In genomic region chr2:96315400-96316071, GRCh38 we compare ENCODE assay signal across 9 cellular contexts. TPM values are rescaled to one million over a fixed set of nuclear protein-coding genes. Genes with fewer than 3 reads are reported as not detected.
DNase-seq lines count a peak whose midpoint lies in the region; ATAC-seq and TF ChIP-seq lines count a peak whose summit lies in the region.
"Had no signal": no experiment of that assay in that cellular context is flagged by ENCODE, and none has a peak within 500 bp of the region (broad histone marks: within the 10 kb centered on the region; RNA-seq: fewer than 3 reads in every experiment).

No MANE protein-coding gene starts in this region.

- H3K4me3 Mint-ChIP-seq in WTC11: no peak overlapping the region

- POLR2A ChIA-PET in AG04450 (lab: Yijun Ruan, JAX): interaction anchor here (0.5 kb wide), 1 partner anchor 19 kb away, joined by 5 read pairs; no protein-coding TSS in a partner anchor
- POLR2A ChIA-PET in WTC11 (lab: Charles Lee): no interaction called here
- POLR2A ChIA-PET in HEK293T (lab: Yijun Ruan, JAX): interaction anchor here (0.6 to 1.9 kb wide), 5 partner anchors 8 to 107 kb away, joined by 3 to 7 read pairs (median 5); partner anchors contain the start of genes ITPRIPL1 and NCAPH

- H3K36me3 Mint-ChIP-seq in WTC11: no peaks in the 10 kb centered on the region

- H3K27ac ChIP-seq in AG04450 (ENCODE audit: low read depth, low read length): peak overlapping the region; percentile 21

- H3K9me3 ChIP-seq in AG04450 (ENCODE audit: control insufficient read depth, insufficient read depth, low read length): no peaks in the 10 kb centered on the region

- H3K27ac Mint-ChIP-seq in WTC11: no peak overlapping the region

- TF ChIP-seq CTCF in AG04450 (IDR thresholded peaks at IDR 0.05; ENCODE audit: low read depth, low read length): no peak
- TF ChIP-seq CTCF in WTC11 (IDR thresholded peaks at IDR 0.05): no peak

- no peaks in the 10 kb centered on the region for H3K27me3 ChIP-seq in AG04450 (ENCODE audit: control insufficient read depth, insufficient read depth, low read length)

- CTCF ChIA-PET in AG04450 (lab: Charles Lee) (no interaction called here), WTC11 (lab: Charles Lee) (no interaction called here), HEK293T (lab: Yijun Ruan, JAX) (interaction anchor here (0.8 kb wide), 1 partner anchor 8 kb away, joined by 3 read pairs; no protein-coding TSS in a partner anchor)

- DNase-seq in AG04450 (ENCODE audit: low read depth, low spot score) (no peak), WTC11 (ENCODE audit: low spot score) (no peak), fibroblast of the conjunctiva (ENCODE audit: low read depth) (peak; percentile 49), NOMO-1 (lab: John Stamatoyannopoulos, UW; ENCODE audit: unreplicated experiment in 2 of 2) (no peak), inferior parietal cortex (ENCODE audit: extremely low spot score) (no peak), HEK293T (ENCODE audit: extremely low spot score) (no peak)

- H3K4me3 ChIP-seq in AG04450 (ENCODE audit: low read depth, low read length): no peak overlapping the region

- H3K4me1 Mint-ChIP-seq in WTC11: peaks cover 3% of the 10 kb centered on the region

- H3K27me3 Mint-ChIP-seq in WTC11 (ENCODE audit: low read depth): peaks cover 19% of the 10 kb centered on the region

- no peaks in the 10 kb centered on the region for H3K9me3 Mint-ChIP-seq in WTC11

- ATAC-seq in GM18909 (IDR thresholded peaks at IDR 0.05; ENCODE audit: poor library complexity, unreplicated experiment): peak; percentile 51
- ATAC-seq in WTC11: no peak
- no peak for ATAC-seq in HG02884 (IDR thresholded peaks at IDR 0.05; ENCODE audit: unreplicated experiment)

TF ChIP-seq in WTC11, 78 proteins besides CTCF, POLR2A, EP300 and RAD21:
- TF ChIP-seq ERG (CRISPR knock-in tag; IDR thresholded peaks at IDR 0.05) (no peak), GABPB1 (CRISPR knock-in tag; IDR thresholded peaks at IDR 0.05) (0 out of 2 replicates have a peak, but pooled peaks have one; percentile 17)

TF ChIP-seq in HEK293T, 16 proteins besides CTCF, POLR2A, EP300 and RAD21:
- TF ChIP-seq FOXM1 (IDR thresholded peaks at IDR 0.05; ENCODE audit: borderline replicate concordance): no peak
- no peak for TF ChIP-seq ZNF384 (IDR thresholded peaks at IDR 0.05)
- TF ChIP-seq PKNOX1 (IDR thresholded peaks at IDR 0.05): no peak
- no peak for TF ChIP-seq TARDBP (IDR thresholded peaks at IDR 0.05)
- no peak for TF ChIP-seq NFRKB (IDR thresholded peaks at IDR 0.05)
- TF ChIP-seq L3MBTL2 (conservative IDR thresholded peaks at IDR 0.05): no peak
- TF ChIP-seq FOXK2 (IDR thresholded peaks at IDR 0.05): no peak
- TF ChIP-seq CTBP1 (IDR thresholded peaks at IDR 0.05; ENCODE audit: borderline replicate concordance): no peak
- no peak for TF ChIP-seq ELF4 (IDR thresholded peaks at IDR 0.05)
- no peak for TF ChIP-seq SUZ12 (IDR thresholded peaks at IDR 0.05)
- no peak for TF ChIP-seq HDGF (IDR thresholded peaks at IDR 0.05; ENCODE audit: borderline replicate concordance)

RNA-seq across cellular contexts. Expression of gene ITPRIPL1, which starts 9.6 kb away (rescaled TPM):
- 3.4 and 3.7 TPM in 2 replicates for polyA plus RNA-seq in AG04450 (2011; rRNA removed)
- polyA minus RNA-seq in AG04450 (2011; rRNA and poly(A)+ RNA removed): 3.4 and 5.1 TPM in 2 replicates
- total RNA-seq in WTC11 (2021): 11.7 to 17.3 TPM (median 13.7 TPM) in 3 replicates
- total RNA-seq: NCI-H460 had no signal

RNA-seq across cellular contexts. Expression of gene SNRNP200, which starts 10.2 kb away (rescaled TPM):
- 99.0 and 136 TPM in 2 replicates for polyA plus RNA-seq in AG04450 (2011; rRNA removed)
- 231 and 300 TPM in 2 replicates for polyA minus RNA-seq in AG04450 (2011; rRNA and poly(A)+ RNA removed)
- total RNA-seq in WTC11 (2021): 194 to 226 TPM (median 201 TPM) in 3 replicates

RNA-seq across cellular contexts. Expression of gene NCAPH, which starts 20.0 kb away (rescaled TPM):
- polyA plus RNA-seq in AG04450 (2011; rRNA removed): 5.8 and 7.2 TPM in 2 replicates
- polyA minus RNA-seq in AG04450 (2011; rRNA and poly(A)+ RNA removed): 5.2 and 6.2 TPM in 2 replicates
- total RNA-seq in WTC11 (2021): 46.7 to 51.9 TPM (median 48.1 TPM) in 3 replicates

RNA-seq across cellular contexts. Expression of gene CIAO1, which starts 49.5 kb away (rescaled TPM):
- 65.2 and 77.0 TPM in 2 replicates for polyA plus RNA-seq in AG04450 (2011; rRNA removed)
- polyA minus RNA-seq in AG04450 (2011; rRNA and poly(A)+ RNA removed): 66.0 and 85.9 TPM in 2 replicates
- total RNA-seq in WTC11 (2021): 71.9 to 82.8 TPM (median 72.0 TPM) in 3 replicates

RNA-seq across cellular contexts. Expression of gene TMEM127, which starts 49.7 kb away (rescaled TPM):
- polyA plus RNA-seq in AG04450 (2011; rRNA removed): 45.3 and 48.7 TPM in 2 replicates
- 42.2 and 55.9 TPM in 2 replicates for polyA minus RNA-seq in AG04450 (2011; rRNA and poly(A)+ RNA removed)
- total RNA-seq in WTC11 (2021): 22.9 to 25.6 TPM (median 24.7 TPM) in 3 replicates
